ENCODE assay signal across 16 cellular contexts in the genomic region with DNA sequence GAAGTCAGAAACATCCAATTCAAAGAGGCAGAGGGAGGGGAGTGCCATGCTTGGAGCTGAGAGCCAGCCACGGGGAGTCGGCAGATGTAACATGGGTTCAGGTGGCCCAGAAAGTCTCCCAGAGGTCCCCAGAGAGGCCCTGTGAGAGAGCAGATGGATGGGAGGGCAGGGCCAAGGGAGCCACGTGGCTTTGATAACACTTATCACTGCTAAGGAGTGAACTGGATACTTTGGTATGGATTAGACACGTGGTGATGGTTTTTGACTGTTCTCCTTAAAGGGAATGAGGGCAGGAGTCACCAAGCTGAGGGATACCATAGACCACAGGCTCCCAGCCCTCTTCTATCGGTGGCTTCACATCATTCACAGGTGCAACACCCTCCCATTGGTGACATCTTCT. TPM values are rescaled to one million over a fixed set of nuclear protein-coding genes. Genes with fewer than 3 reads are reported as not detected.
DNase-seq lines count a peak whose midpoint lies in the region; ATAC-seq and TF ChIP-seq lines count a peak whose summit lies in the region.
"Had no signal": no experiment of that assay in that cellular context is flagged by ENCODE, and none has a peak within 500 bp of the region (broad histone marks: within the 10 kb centered on the region; RNA-seq: fewer than 3 reads in every experiment).

No MANE protein-coding gene starts in this region.

- no peak for TF ChIP-seq CTCF in neural crest cell (conservative IDR thresholded peaks at IDR 0.05)

- no peaks in the 10 kb centered on the region for H3K36me3 Mint-ChIP-seq in neural crest cell (ENCODE audit: low read depth)

- peak; percentile 6 for DNase-seq in DMS 273 (lab: John Stamatoyannopoulos, UW; ENCODE audit: unreplicated experiment)
- DNase-seq in DMS 273 treated with DMSO at 0.1 percent for 48 hours (lab: John Stamatoyannopoulos, UW): no peak
- peak; percentile 78 for DNase-seq in NCI-H2171 treated with DMSO at 0.1 percent for 48 hours (lab: John Stamatoyannopoulos, UW)
- DNase-seq in neural crest cell (ENCODE audit: low read depth, low spot score): no peak
- no peak for DNase-seq in cerebellum (ENCODE audit: low spot score)
- DNase-seq: AML-193; Caco-2; CD4-positive, alpha-beta T cell; DMS79 treated with DMSO at 0.1 percent for 48 hours; GF-D8; H9 had no signal

- ATAC-seq in GM21619 (IDR thresholded peaks at IDR 0.05; ENCODE audit: unreplicated experiment): no peak
- no peak for ATAC-seq in HG02981 (IDR thresholded peaks at IDR 0.05; ENCODE audit: unreplicated experiment)
- ATAC-seq: A549 had no signal

- H3K4me3 Mint-ChIP-seq in neural crest cell: no peak overlapping the region
- H3K4me3 Mint-ChIP-seq: CD4-positive, alpha-beta T cell; H9 had no signal

- H3K27ac Mint-ChIP-seq in neural crest cell (ENCODE audit: unreplicated experiment): peak overlapping the region; percentile 12
- H3K27ac Mint-ChIP-seq: CD4-positive, alpha-beta T cell; H9 had no signal

- H3K4me1 Mint-ChIP-seq in neural crest cell: peaks cover 11% of the 10 kb centered on the region

- no peaks in the 10 kb centered on the region for H3K27me3 Mint-ChIP-seq in neural crest cell (ENCODE audit: low read depth)
- H3K27me3 Mint-ChIP-seq: CD4-positive, alpha-beta T cell had no signal

- H3K9me3 Mint-ChIP-seq in neural crest cell: peaks cover 4% of the 10 kb centered on the region
- H3K9me3 Mint-ChIP-seq: CD4-positive, alpha-beta T cell; H9 had no signal

RNA-seq across cellular contexts. Expression of a gene that starts 13.7 kb away (rescaled TPM):
- total RNA-seq in neural crest cell (not detected in 2 replicates), cerebellum (not detected)
- total RNA-seq: CD4-positive, alpha-beta T cell; H1; H9; HT-29 had no signal

Comparison
In these comparisons a context has a peak if more than half of its experiments do, and no peak if none do; other contexts are left out.
1. DNase-seq: peak in DMS 273 (single experiment) and NCI-H2171 treated with DMSO at 0.1 percent for 48 hours (single experiment); none in DMS 273 treated with DMSO at 0.1 percent for 48 hours (single experiment), neural crest cell (single experiment) and cerebellum (single experiment).